21 cellular contexts compared by ENCODE assay signal in genomic region chr22:46725096-46725495, GRCh38. TPM values are rescaled to one million over a fixed set of nuclear protein-coding genes. Genes with fewer than 3 reads are reported as not detected.
DNase-seq lines count a peak whose midpoint lies in the region; ATAC-seq and TF ChIP-seq lines count a peak whose summit lies in the region.
"Had no signal": no experiment of that assay in that cellular context is flagged by ENCODE, and none has a peak within 500 bp of the region (broad histone marks: within the 10 kb centered on the region; RNA-seq: fewer than 3 reads in every experiment).

No MANE protein-coding gene starts in this region.

- no peaks in the 10 kb centered on the region for H3K36me3 Mint-ChIP-seq in natural killer cell treated with Interleukin-12 subunit alpha and Interleukin-12 subunit beta and Interleukin-15 and Interleukin-18, amount 100 ng/mL, for 72 hours
- H3K36me3 Mint-ChIP-seq in natural killer cell: no peaks in the 10 kb centered on the region
- no peaks in the 10 kb centered on the region for H3K36me3 Mint-ChIP-seq in glutamatergic neuron (ENCODE audit: unreplicated experiment)

- H3K9me3 ChIP-seq in left ventricle myocardium inferior (replicated peaks): no peaks in the 10 kb centered on the region
- H3K9me3 ChIP-seq: BE2C, BLaER1 had no signal

- no peaks in the 10 kb centered on the region for H3K27me3 Mint-ChIP-seq in natural killer cell treated with Interleukin-12 subunit alpha and Interleukin-12 subunit beta and Interleukin-15 and Interleukin-18, amount 100 ng/mL, for 72 hours
- H3K27me3 Mint-ChIP-seq in natural killer cell (ENCODE audit: low read depth in 2 of 2) (no peaks in the 10 kb centered on the region), glutamatergic neuron (ENCODE audit: unreplicated experiment) (peaks cover 5% of the 10 kb centered on the region)
- H3K27me3 Mint-ChIP-seq: CD4-positive, alpha-beta memory T cell; CD4-positive, CD25-positive, alpha-beta regulatory T cell; CD8-positive, alpha-beta memory T cell had no signal

- no peak for ATAC-seq in left cardiac atrium
- ATAC-seq in natural killer cell treated with Interleukin-12 subunit alpha and Interleukin-12 subunit beta and Interleukin-15 and Interleukin-18, amount 100 ng/mL, for 72 hours: no peak
- ATAC-seq in natural killer cell: no peak

- H3K9me3 Mint-ChIP-seq in natural killer cell treated with Interleukin-12 subunit alpha and Interleukin-12 subunit beta and Interleukin-15 and Interleukin-18, amount 100 ng/mL, for 72 hours: no peaks in the 10 kb centered on the region
- H3K9me3 Mint-ChIP-seq in natural killer cell (no peaks in the 10 kb centered on the region), glutamatergic neuron (ENCODE audit: unreplicated experiment) (peaks cover 9% of the 10 kb centered on the region)
- H3K9me3 Mint-ChIP-seq: CD14-positive monocyte; CD8-positive, alpha-beta memory T cell had no signal

- H3K4me3 ChIP-seq in left ventricle myocardium inferior: no peak overlapping the region
- H3K4me3 ChIP-seq: BLaER1 had no signal

- H3K27me3 ChIP-seq in left ventricle myocardium inferior (ENCODE audit: low read depth): no peaks in the 10 kb centered on the region
- H3K27me3 ChIP-seq: BE2C, BLaER1 had no signal

- H3K36me3 ChIP-seq in left ventricle myocardium inferior: peaks cover 22% of the 10 kb centered on the region

- H3K27ac ChIP-seq in left ventricle myocardium inferior (replicated peaks): peak overlapping the region; percentile 73
- H3K27ac ChIP-seq: BLaER1 had no signal

- no peak for TF ChIP-seq CTCF in left ventricle myocardium inferior (IDR thresholded peaks at IDR 0.05; ENCODE audit: borderline replicate concordance)
- no peak for TF ChIP-seq CTCF in natural killer cell (IDR thresholded peaks at IDR 0.05)
- TF ChIP-seq CTCF in glutamatergic neuron (IDR thresholded peaks at IDR 0.05; ENCODE audit: partially characterized antibody, unreplicated experiment): no peak

- peaks cover 14 to 23% of the 10 kb centered on the region in 2 donors for H3K4me1 Mint-ChIP-seq in natural killer cell treated with Interleukin-12 subunit alpha and Interleukin-12 subunit beta and Interleukin-15 and Interleukin-18, amount 100 ng/mL, for 72 hours (ENCODE audit: low read depth in 2 of 2)
- H3K4me1 Mint-ChIP-seq in natural killer cell: peaks cover 18 to 26% of the 10 kb centered on the region in 2 donors
- H3K4me1 Mint-ChIP-seq in glutamatergic neuron (ENCODE audit: low read depth, unreplicated experiment): peaks cover 34% of the 10 kb centered on the region

- DNase-seq in left ventricle myocardium inferior (no peak), left cardiac atrium (no peak), natural killer cell (no peak), glutamatergic neuron (no peak), NCI-H1436 (lab: John Stamatoyannopoulos, UW) (no peak), HT-29 (ENCODE audit: low spot score) (no peak)
- peak; percentile 51 for DNase-seq in natural killer cell treated with Interleukin-12 subunit alpha and Interleukin-12 subunit beta and Interleukin-15 and Interleukin-18, amount 100 ng/mL, for 72 hours (ENCODE audit: low spot score)
- DNase-seq: 8988T; ACHN; BE2C; C1 segment of cervical spinal cord; CD4-positive, alpha-beta memory T cell; CD4-positive, CD25-positive, alpha-beta regulatory T cell; CD8-positive, alpha-beta memory T cell; COR-L47; DMS 273 treated with DMSO at 0.1 percent for 48 hours; DMS153; DMS79 treated with DMSO at 0.1 percent for 48 hours; GF-D8 had no signal

- H3K4me3 Mint-ChIP-seq in natural killer cell treated with Interleukin-12 subunit alpha and Interleukin-12 subunit beta and Interleukin-15 and Interleukin-18, amount 100 ng/mL, for 72 hours: no peak overlapping the region
- H3K4me3 Mint-ChIP-seq in natural killer cell (no peak overlapping the region), glutamatergic neuron (ENCODE audit: unreplicated experiment) (no peak overlapping the region)
- H3K4me3 Mint-ChIP-seq: CD14-positive monocyte; CD4-positive, alpha-beta memory T cell; CD4-positive, CD25-positive, alpha-beta regulatory T cell had no signal

- no peak overlapping the region for H3K27ac Mint-ChIP-seq in natural killer cell treated with Interleukin-12 subunit alpha and Interleukin-12 subunit beta and Interleukin-15 and Interleukin-18, amount 100 ng/mL, for 72 hours
- H3K27ac Mint-ChIP-seq in natural killer cell (no peak overlapping the region), glutamatergic neuron (ENCODE audit: unreplicated experiment) (peak overlapping the region; percentile 91)

- H3K4me1 ChIP-seq in left ventricle myocardium inferior: peaks cover 81% of the 10 kb centered on the region

- intact Hi-C loops in left ventricle myocardium inferior (cut with micrococcal nuclease): no loop called here
- intact Hi-C loops in left cardiac atrium (cut with DNase I): loop anchor here in 1 of 2 donors (5.0 kb wide), 2 partner anchors 33 to 148 kb away; no protein-coding TSS in a partner anchor
- intact Hi-C loops in natural killer cell (cut with micrococcal nuclease): no loop called here

RNA-seq across cellular contexts. Expression of gene CERK, which starts 13.0 kb away (rescaled TPM):
- total RNA-seq in left ventricle myocardium inferior: 76.9 TPM
- total RNA-seq in left cardiac atrium: 10 to 100 TPM; 47.5 to 70.0 TPM
- 10 to 100 TPM; 38.1 to 55.8 TPM for total RNA-seq in natural killer cell treated with Interleukin-12 subunit alpha and Interleukin-12 subunit beta and Interleukin-15 and Interleukin-18, amount 100 ng/mL, for 72 hours
- total RNA-seq in natural killer cell: 10 to 100 TPM; 50.0 to 71.2 (median 55.6) TPM
- total RNA-seq in glutamatergic neuron (ENCODE audit: unreplicated experiment): 145 TPM
- 17.1 and 18.6 TPM in 2 replicates for total RNA-seq in HT-29 (2014; rRNA removed; shearing (Covaris generic))

RNA-seq across cellular contexts. Expression of gene TBC1D22A, which starts 37.4 kb away (rescaled TPM):
- total RNA-seq in left ventricle myocardium inferior (16.2 TPM), left cardiac atrium (10 to 100 TPM; 15.8 to 17.4 TPM), natural killer cell (10 to 100 TPM; 47.4 to 53.7 (median 53.2) TPM), glutamatergic neuron (ENCODE audit: unreplicated experiment) (23.0 TPM)
- total RNA-seq in natural killer cell treated with Interleukin-12 subunit alpha and Interleukin-12 subunit beta and Interleukin-15 and Interleukin-18, amount 100 ng/mL, for 72 hours: 10 to 100 TPM; 31.9 to 43.4 TPM
- total RNA-seq in HT-29 (2014; rRNA removed; shearing (Covaris generic)): 13.5 and 23.9 TPM in 2 replicates
